Comparison of ENCODE assay signal across 8 cellular contexts in genomic region chr5:58849995-58850667, GRCh38.
A peak's percentile ranks its signal among the peaks of the same experiment; 100 is the strongest.
DNase-seq lines count a peak whose midpoint lies in the region; TF ChIP-seq lines count a peak whose summit lies in the region.

No MANE protein-coding gene starts in this region.

- no peaks in the 10 kb centered on the region for H4K20me1 ChIP-seq in KMS-11 (ENCODE audit: insufficient read depth)

- TF ChIP-seq EP300 in ovary (IDR thresholded peaks at IDR 0.05): no peak

- in situ Hi-C loops in GM13976 (cut with MboI; ENCODE audit: low sequenced_read_pairs, unreplicated experiment): loop anchor here (10.0 kb wide), 1 partner anchor 375 kb away; no protein-coding TSS in a partner anchor

- DNase-seq in AG08395 (ENCODE audit: low spot score) (peak; percentile 8), GM13976 (ENCODE audit: low spot score) (peak; percentile 25), SKM-1 treated with dmso at 0.1 percent for 144 hours (lab: John Stamatoyannopoulos, UW; ENCODE audit: unreplicated experiment) (peak; percentile 51), foreskin melanocyte (peak; percentile 63), ovary (no peak), T-helper 9 cell (no peak)
- no peak for DNase-seq in stimulated activated CD4-positive, alpha-beta T cell treated with anti-CD3 and anti-CD28 coated beads, Interleukin-15, amount 100 ng/mL, for 24 hours

- H3K36me3 ChIP-seq in KMS-11 (ENCODE audit: insufficient read depth) (no peaks in the 10 kb centered on the region), ovary (no peaks in the 10 kb centered on the region)

- H3K4me1 ChIP-seq in KMS-11 (ENCODE audit: low read depth, poor library complexity, severe bottlenecking) (no peaks in the 10 kb centered on the region), ovary (ENCODE audit: insufficient read depth) (no peaks in the 10 kb centered on the region)

- H3K79me2 ChIP-seq in KMS-11 (ENCODE audit: insufficient read depth, low read depth): no peaks in the 10 kb centered on the region

- H2AFZ ChIP-seq in KMS-11 (ENCODE audit: low read depth): no peak overlapping the region

- TF ChIP-seq POLR2A in ovary (IDR thresholded peaks at IDR 0.05): no peak

- 17 to 21% (median 19%) methylated on average over 2 of the region's 2 CpGs for WGBS in ovary, 3 donors

- no peak overlapping the region for H3K27ac ChIP-seq in KMS-11
- H3K27ac ChIP-seq in ovary: no peak overlapping the region

- H3K4me2 ChIP-seq in KMS-11: no peak overlapping the region

- H3K27me3 ChIP-seq in KMS-11 (ENCODE audit: insufficient read depth, low read depth) (no peaks in the 10 kb centered on the region), ovary (no peaks in the 10 kb centered on the region)

- intact Hi-C loops in ovary (cut with DNase I): loop anchor here (5.0 to 10.0 kb wide), 2 partner anchors 353 to 355 kb away; partner anchors contain the start of gene GAPT (in 2 of the 4)

- TF ChIP-seq CTCF in GM13976 (IDR thresholded peaks at IDR 0.05; ENCODE audit: borderline replicate concordance, control extremely low read depth, extremely low read depth, insufficient read depth, missing control alignments) (peak; percentile 32), KMS-11 (conservative IDR thresholded peaks at IDR 0.05; ENCODE audit: low read depth, low read length) (peak; percentile 71), ovary (IDR thresholded peaks at IDR 0.05) (peak in 2 of 3 donors; percentile 43 to 54)

- no peaks in the 10 kb centered on the region for H3K9me3 ChIP-seq in ovary

- no peak overlapping the region for H3K9ac ChIP-seq in KMS-11

- H3K4me3 ChIP-seq in KMS-11 (IDR thresholded peaks at IDR 0.05; ENCODE audit: insufficient read depth, low read depth, low read length) (no peak overlapping the region), ovary (no peak overlapping the region)

Comparison
In these comparisons a context has a peak if more than half of its experiments do, and no peak if none do; other contexts are left out.
1. DNase-seq: peak in AG08395 (single experiment), GM13976 (single experiment), SKM-1 treated with dmso at 0.1 percent for 144 hours (single experiment) and foreskin melanocyte (single experiment); none in ovary (0 of 5), T-helper 9 cell (single experiment) and stimulated activated CD4-positive, alpha-beta T cell treated with anti-CD3 and anti-CD28 coated beads, Interleukin-15, amount 100 ng/mL, for 24 hours (single experiment).
2. Peak in every context shown above with its lines, with median percentiles within 50 percentile points of each other: CTCF ChIP-seq.